20 cellular contexts compared by ENCODE assay signal in genomic region chr6:38504996-38505395, GRCh38.
DNase-seq lines count a peak whose midpoint lies in the region; FAIRE-seq and TF ChIP-seq lines count a peak whose summit lies in the region.
"Had no signal": no experiment of that assay in that cellular context is flagged by ENCODE, and none has a peak within 500 bp of the region (broad histone marks: within the 10 kb centered on the region; RNA-seq: fewer than 3 reads in every experiment).

No MANE protein-coding gene starts in this region.

- peaks cover 13% of the 10 kb centered on the region for H3K4me1 ChIP-seq in HAP-1

- no peak for TF ChIP-seq CTCF in bronchial epithelial cell (IDR thresholded peaks at IDR 0.05; ENCODE audit: insufficient read depth, low read length, severe bottlenecking)

- H3K4me1 Mint-ChIP-seq in immature natural killer cell: no peaks in the 10 kb centered on the region

- in situ Hi-C loops in HAP-1 (cut with MboI; ENCODE audit: low sequenced_read_pairs): no loop called here

- no peaks in the 10 kb centered on the region for H3K27me3 Mint-ChIP-seq in immature natural killer cell (ENCODE audit: low read depth in 3 of 3)
- H3K27me3 Mint-ChIP-seq: B cell had no signal

- no peak overlapping the region for H3K4me3 ChIP-seq in bronchial epithelial cell (ENCODE audit: low read depth, low read length)
- no peak overlapping the region for H3K4me3 ChIP-seq in HAP-1
- H3K4me3 ChIP-seq: BLaER1 treated with 17β-estradiol and CSF1 and Interleukin-3, amounts not matched to agents 10 nM and 100 nM; GM23248 had no signal

- H3K4me3 Mint-ChIP-seq in immature natural killer cell: no peak overlapping the region
- H3K4me3 Mint-ChIP-seq: B cell; CD8-positive, alpha-beta T cell had no signal

- H3K27me3 ChIP-seq in bronchial epithelial cell (ENCODE audit: control insufficient read depth, insufficient read depth, low read length) (no peaks in the 10 kb centered on the region), HAP-1 (ENCODE audit: low read depth) (no peaks in the 10 kb centered on the region)
- H3K27me3 ChIP-seq: BLaER1 treated with 17β-estradiol and CSF1 and Interleukin-3, amounts not matched to agents 10 nM and 100 nM had no signal

- DNase-seq in M059J (ENCODE audit: low read depth) (peak; percentile 42), bronchial epithelial cell (ENCODE audit: low read depth) (peak; percentile 35), kidney tubule cell (ENCODE audit: low spot score) (peak; percentile 51), immature natural killer cell (no peak), HAP-1 (ENCODE audit: low spot score in 2 of 2) (no peak), NCI-H2107 (lab: John Stamatoyannopoulos, UW) (no peak)
- DNase-seq: CD8-positive, alpha-beta T cell; DMS 273 treated with DMSO at 0.1 percent for 48 hours; DMS53; DND-41; EL; GM23248; HCEC 1CT; IMR-90 had no signal

- no peak for FAIRE-seq in bronchial epithelial cell (lab: Jason Lieb, UNC)
- FAIRE-seq: G401.6, GM12891, GM18507, HTR-8/SVneo had no signal

- no peaks in the 10 kb centered on the region for H3K9me3 Mint-ChIP-seq in immature natural killer cell
- H3K9me3 Mint-ChIP-seq: CD8-positive, alpha-beta T cell had no signal

- H3K36me3 Mint-ChIP-seq in immature natural killer cell: no peaks in the 10 kb centered on the region
- H3K36me3 Mint-ChIP-seq: CD8-positive, alpha-beta T cell had no signal

- H3K36me3 ChIP-seq in bronchial epithelial cell (ENCODE audit: control insufficient read depth, insufficient read depth, low read length) (no peaks in the 10 kb centered on the region), HAP-1 (replicated peaks) (no peaks in the 10 kb centered on the region)
- H3K36me3 ChIP-seq: BLaER1 treated with 17β-estradiol and CSF1 and Interleukin-3, amounts not matched to agents 10 nM and 100 nM had no signal

- no peak overlapping the region for H3K27ac Mint-ChIP-seq in immature natural killer cell
- H3K27ac Mint-ChIP-seq: B cell; CD8-positive, alpha-beta T cell had no signal

- no peaks in the 10 kb centered on the region for H3K9me3 ChIP-seq in HAP-1
- H3K9me3 ChIP-seq: BLaER1 treated with 17β-estradiol and CSF1 and Interleukin-3, amounts not matched to agents 10 nM and 100 nM had no signal

Comparison
In these comparisons a context has a peak if more than half of its experiments do, and no peak if none do; other contexts are left out.
1. DNase-seq: peak in M059J (single experiment), bronchial epithelial cell (single experiment) and kidney tubule cell (single experiment); none in immature natural killer cell (0 of 3), HAP-1 (0 of 2) and NCI-H2107 (single experiment).